1 cellular context compared by ENCODE assay signal in the genomic region with DNA sequence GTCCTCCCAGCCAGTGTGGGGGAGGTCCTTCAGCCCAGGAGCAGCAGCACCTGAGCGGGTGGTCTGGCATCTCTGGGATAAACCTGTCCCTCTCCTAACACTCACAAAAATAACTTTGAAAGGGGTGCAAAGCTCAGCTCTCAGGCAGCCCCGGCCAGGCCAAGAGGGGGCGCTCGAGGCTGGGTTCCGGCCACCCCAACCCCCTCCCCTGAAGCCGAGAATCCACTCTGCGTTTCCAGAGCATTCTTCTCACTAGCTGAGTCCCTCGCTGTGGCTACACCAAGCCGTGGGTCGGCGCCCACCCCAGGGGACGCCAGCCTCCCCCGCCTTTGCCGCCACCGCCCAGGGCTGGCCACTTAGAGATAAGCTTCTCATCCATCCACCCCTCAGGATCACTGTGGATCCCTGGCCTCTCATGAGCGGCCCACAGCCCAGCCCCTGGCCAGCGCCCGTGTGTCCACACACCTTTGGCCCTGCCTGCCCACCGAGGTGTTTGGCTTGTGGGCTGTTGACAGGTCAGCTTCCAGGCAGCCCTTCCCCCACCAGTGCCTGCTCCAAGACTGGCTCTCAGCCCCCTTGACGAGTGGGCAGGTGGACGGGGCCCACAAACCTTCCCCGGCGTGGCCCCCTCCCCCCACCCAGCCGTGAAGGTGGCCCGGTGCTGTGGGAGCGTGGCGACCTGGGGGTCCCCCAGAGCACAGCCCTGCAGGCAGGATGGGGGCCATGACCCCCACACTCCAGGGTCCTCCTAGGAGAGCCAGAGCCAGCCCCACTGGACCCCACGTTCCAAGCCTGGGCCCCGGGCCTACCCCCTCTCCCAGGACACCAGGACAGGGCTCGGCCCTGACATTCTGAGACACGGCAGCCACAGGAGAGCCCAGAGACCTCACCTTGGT.
TF ChIP-seq lines count a peak whose summit lies in the region.

No MANE protein-coding gene starts in this region.

TF ChIP-seq in K562, 482 proteins besides CTCF, POLR2A, EP300 and RAD21 (continued from another document):
- TF ChIP-seq, protein P1, sequence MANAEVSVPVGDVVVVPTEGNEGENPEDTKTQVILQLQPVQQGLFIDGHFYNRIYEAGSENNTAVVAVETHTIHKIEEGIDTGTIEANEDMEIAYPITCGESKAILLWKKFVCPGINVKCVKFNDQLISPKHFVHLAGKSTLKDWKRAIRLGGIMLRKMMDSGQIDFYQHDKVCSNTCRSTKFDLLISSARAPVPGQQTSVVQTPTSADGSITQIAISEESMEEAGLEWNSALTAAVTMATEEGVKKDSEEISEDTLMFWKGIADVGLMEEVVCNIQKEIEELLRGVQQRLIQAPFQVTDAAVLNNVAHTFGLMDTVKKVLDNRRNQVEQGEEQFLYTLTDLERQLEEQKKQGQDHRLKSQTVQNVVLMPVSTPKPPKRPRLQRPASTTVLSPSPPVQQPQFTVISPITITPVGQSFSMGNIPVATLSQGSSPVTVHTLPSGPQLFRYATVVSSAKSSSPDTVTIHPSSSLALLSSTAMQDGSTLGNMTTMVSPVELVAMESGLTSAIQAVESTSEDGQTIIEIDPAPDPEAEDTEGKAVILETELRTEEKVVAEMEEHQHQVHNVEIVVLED (CRISPR knock-in tag; IDR thresholded peaks at IDR 0.05), result no peak
- TF ChIP-seq CREBBP (IDR thresholded peaks at IDR 0.05; ENCODE audit: low read depth, low read length), result no peak
- no peak for TF ChIP-seq LARP7 (IDR thresholded peaks at IDR 0.05)
- no peak for TF ChIP-seq PTRF (tag; IDR thresholded peaks at IDR 0.05)
- 0 out of 2 replicates have a peak, but pooled peaks have one; percentile 47 for TF ChIP-seq ZNF766 (CRISPR knock-in tag; conservative IDR thresholded peaks at IDR 0.05)
- TF ChIP-seq MYC (IDR thresholded peaks at IDR 0.05; ENCODE audit: low read depth, low read length), result 0 out of 2 replicates have a peak, but pooled peaks have one; percentile 55
- TF ChIP-seq MYC (CRISPR knock-in tag; IDR thresholded peaks at IDR 0.05; ENCODE audit: borderline replicate concordance, low read depth), result no peak
- TF ChIP-seq CEBPB (tag; IDR thresholded peaks at IDR 0.05), result no peak
- TF ChIP-seq HDAC1 (IDR thresholded peaks at IDR 0.05), result peak in 1 of 2 experiments; percentile 85; a peak in 2 of 4 replicates
- TF ChIP-seq SP1 (CRISPR knock-in tag; IDR thresholded peaks at IDR 0.05), result peak; percentile 65
- peak; percentile 91 for TF ChIP-seq TCF3 (CRISPR knock-in tag; IDR thresholded peaks at IDR 0.05)
- no peak for TF ChIP-seq ZNF780A (CRISPR knock-in tag; IDR thresholded peaks at IDR 0.05)
- TF ChIP-seq, protein P2, sequence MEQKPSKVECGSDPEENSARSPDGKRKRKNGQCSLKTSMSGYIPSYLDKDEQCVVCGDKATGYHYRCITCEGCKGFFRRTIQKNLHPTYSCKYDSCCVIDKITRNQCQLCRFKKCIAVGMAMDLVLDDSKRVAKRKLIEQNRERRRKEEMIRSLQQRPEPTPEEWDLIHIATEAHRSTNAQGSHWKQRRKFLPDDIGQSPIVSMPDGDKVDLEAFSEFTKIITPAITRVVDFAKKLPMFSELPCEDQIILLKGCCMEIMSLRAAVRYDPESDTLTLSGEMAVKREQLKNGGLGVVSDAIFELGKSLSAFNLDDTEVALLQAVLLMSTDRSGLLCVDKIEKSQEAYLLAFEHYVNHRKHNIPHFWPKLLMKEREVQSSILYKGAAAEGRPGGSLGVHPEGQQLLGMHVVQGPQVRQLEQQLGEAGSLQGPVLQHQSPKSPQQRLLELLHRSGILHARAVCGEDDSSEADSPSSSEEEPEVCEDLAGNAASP (IDR thresholded peaks at IDR 0.05), result no peak
- TF ChIP-seq ARHGAP35 (IDR thresholded peaks at IDR 0.05; ENCODE audit: partially characterized antibody), result no peak
- peak in 1 of 2 experiments; percentile 55; a peak in 1 of 4 replicates for TF ChIP-seq TRIM24 (IDR thresholded peaks at IDR 0.05)
- peak; percentile 95; the same call in 1 of the 2 replicates for TF ChIP-seq GATAD2B (IDR thresholded peaks at IDR 0.05; ENCODE audit: borderline replicate concordance)
- TF ChIP-seq POLR2B (IDR thresholded peaks at IDR 0.05; ENCODE audit: low read depth, partially characterized antibody), result no peak
- TF ChIP-seq, protein P3, sequence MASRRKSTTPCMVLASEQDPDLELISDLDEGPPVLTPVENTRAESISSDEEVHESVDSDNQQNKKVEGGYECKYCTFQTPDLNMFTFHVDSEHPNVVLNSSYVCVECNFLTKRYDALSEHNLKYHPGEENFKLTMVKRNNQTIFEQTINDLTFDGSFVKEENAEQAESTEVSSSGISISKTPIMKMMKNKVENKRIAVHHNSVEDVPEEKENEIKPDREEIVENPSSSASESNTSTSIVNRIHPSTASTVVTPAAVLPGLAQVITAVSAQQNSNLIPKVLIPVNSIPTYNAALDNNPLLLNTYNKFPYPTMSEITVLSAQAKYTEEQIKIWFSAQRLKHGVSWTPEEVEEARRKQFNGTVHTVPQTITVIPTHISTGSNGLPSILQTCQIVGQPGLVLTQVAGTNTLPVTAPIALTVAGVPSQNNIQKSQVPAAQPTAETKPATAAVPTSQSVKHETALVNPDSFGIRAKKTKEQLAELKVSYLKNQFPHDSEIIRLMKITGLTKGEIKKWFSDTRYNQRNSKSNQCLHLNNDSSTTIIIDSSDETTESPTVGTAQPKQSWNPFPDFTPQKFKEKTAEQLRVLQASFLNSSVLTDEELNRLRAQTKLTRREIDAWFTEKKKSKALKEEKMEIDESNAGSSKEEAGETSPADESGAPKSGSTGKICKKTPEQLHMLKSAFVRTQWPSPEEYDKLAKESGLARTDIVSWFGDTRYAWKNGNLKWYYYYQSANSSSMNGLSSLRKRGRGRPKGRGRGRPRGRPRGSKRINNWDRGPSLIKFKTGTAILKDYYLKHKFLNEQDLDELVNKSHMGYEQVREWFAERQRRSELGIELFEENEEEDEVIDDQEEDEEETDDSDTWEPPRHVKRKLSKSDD (conservative IDR thresholded peaks at IDR 0.05; ENCODE audit: low read length), result no peak
- no peak for TF ChIP-seq ZBTB8A (IDR thresholded peaks at IDR 0.05; ENCODE audit: partially characterized antibody)
- no peak for TF ChIP-seq BCL6 (CRISPR knock-in tag; IDR thresholded peaks at IDR 0.05)
- TF ChIP-seq C11orf30 (IDR thresholded peaks at IDR 0.05; ENCODE audit: low read depth), result no peak
- no peak for TF ChIP-seq ZNF282 (CRISPR knock-in tag; IDR thresholded peaks at IDR 0.05)
- TF ChIP-seq TAF7 (tag; IDR thresholded peaks at IDR 0.05), result no peak; the same call in 1 of the 2 replicates
- no peak for TF ChIP-seq CBX1 (IDR thresholded peaks at IDR 0.05; ENCODE audit: low read depth)
- TF ChIP-seq ZNF184 (CRISPR knock-in tag; IDR thresholded peaks at IDR 0.05), result no peak
- TF ChIP-seq TEAD1 (CRISPR knock-in tag; IDR thresholded peaks at IDR 0.05), result no peak
- TF ChIP-seq, protein P4, sequence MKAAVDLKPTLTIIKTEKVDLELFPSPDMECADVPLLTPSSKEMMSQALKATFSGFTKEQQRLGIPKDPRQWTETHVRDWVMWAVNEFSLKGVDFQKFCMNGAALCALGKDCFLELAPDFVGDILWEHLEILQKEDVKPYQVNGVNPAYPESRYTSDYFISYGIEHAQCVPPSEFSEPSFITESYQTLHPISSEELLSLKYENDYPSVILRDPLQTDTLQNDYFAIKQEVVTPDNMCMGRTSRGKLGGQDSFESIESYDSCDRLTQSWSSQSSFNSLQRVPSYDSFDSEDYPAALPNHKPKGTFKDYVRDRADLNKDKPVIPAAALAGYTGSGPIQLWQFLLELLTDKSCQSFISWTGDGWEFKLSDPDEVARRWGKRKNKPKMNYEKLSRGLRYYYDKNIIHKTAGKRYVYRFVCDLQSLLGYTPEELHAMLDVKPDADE (conservative IDR thresholded peaks at IDR 0.05; ENCODE audit: control insufficient read depth, low read depth, low read length), result peak; percentile 61; the same call in 1 of the 2 replicates
- TF ChIP-seq BRF1 (IDR thresholded peaks at IDR 0.05; ENCODE audit: borderline replicate concordance, extremely low read depth, insufficient read length), result no peak
- TF ChIP-seq TCF7 (IDR thresholded peaks at IDR 0.05; ENCODE audit: borderline replicate concordance), result no peak
- TF ChIP-seq, protein P5, sequence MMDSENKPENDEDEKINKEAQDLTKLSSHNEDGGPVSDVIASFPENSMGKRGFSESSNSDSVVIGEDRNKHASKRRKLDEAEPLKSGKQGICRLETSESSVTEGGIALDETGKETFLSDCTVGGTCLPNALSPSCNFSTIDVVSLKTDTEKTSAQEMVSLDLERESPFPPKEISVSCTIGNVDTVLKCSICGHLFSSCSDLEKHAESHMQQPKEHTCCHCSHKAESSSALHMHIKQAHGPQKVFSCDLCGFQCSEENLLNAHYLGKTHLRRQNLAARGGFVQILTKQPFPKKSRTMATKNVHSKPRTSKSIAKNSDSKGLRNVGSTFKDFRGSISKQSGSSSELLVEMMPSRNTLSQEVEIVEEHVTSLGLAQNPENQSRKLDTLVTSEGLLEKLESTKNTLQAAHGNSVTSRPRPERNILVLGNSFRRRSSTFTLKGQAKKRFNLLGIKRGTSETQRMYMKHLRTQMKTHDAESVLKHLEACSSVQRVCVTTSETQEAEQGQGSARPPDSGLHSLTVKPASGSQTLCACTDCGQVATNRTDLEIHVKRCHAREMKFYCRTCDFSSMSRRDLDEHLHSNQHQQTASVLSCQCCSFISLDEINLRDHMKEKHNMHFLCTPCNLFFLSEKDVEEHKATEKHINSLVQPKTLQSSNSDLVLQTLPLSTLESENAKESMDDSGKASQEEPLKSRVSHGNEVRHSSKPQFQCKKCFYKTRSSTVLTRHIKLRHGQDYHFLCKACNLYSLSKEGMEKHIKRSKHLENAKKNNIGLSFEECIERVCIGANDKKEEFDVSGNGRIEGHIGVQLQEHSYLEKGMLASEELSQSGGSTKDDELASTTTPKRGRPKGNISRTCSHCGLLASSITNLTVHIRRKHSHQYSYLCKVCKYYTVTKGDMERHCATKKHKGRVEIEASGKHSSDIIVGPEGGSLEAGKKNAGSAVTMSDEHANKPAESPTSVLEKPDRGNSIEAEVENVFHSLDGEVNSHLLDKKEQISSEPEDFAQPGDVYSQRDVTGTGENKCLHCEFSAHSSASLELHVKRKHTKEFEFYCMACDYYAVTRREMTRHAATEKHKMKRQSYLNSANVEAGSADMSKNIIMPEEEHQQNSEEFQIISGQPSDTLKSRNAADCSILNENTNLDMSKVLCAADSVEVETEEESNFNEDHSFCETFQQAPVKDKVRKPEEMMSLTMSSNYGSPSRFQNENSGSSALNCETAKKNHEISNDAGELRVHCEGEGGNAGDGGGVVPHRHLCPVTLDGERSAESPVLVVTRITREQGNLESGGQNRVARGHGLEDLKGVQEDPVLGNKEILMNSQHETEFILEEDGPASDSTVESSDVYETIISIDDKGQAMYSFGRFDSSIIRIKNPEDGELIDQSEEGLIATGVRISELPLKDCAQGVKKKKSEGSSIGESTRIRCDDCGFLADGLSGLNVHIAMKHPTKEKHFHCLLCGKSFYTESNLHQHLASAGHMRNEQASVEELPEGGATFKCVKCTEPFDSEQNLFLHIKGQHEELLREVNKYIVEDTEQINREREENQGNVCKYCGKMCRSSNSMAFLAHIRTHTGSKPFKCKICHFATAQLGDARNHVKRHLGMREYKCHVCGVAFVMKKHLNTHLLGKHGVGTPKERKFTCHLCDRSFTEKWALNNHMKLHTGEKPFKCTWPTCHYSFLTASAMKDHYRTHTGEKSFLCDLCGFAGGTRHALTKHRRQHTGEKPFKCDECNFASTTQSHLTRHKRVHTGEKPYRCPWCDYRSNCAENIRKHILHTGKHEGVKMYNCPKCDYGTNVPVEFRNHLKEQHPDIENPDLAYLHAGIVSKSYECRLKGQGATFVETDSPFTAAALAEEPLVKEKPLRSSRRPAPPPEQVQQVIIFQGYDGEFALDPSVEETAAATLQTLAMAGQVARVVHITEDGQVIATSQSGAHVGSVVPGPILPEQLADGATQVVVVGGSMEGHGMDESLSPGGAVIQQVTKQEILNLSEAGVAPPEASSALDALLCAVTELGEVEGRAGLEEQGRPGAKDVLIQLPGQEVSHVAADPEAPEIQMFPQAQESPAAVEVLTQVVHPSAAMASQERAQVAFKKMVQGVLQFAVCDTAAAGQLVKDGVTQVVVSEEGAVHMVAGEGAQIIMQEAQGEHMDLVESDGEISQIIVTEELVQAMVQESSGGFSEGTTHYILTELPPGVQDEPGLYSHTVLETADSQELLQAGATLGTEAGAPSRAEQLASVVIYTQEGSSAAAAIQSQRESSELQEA (IDR thresholded peaks at IDR 0.05; ENCODE audit: low read depth), result no peak
- TF ChIP-seq, protein P6, sequence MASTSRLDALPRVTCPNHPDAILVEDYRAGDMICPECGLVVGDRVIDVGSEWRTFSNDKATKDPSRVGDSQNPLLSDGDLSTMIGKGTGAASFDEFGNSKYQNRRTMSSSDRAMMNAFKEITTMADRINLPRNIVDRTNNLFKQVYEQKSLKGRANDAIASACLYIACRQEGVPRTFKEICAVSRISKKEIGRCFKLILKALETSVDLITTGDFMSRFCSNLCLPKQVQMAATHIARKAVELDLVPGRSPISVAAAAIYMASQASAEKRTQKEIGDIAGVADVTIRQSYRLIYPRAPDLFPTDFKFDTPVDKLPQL (IDR thresholded peaks at IDR 0.05; ENCODE audit: extremely low read depth, insufficient read length), result no peak
- TF ChIP-seq CBX3 (IDR thresholded peaks at IDR 0.05; ENCODE audit: borderline replicate concordance in 1 of 2, low read length in 2 of 2), result peak in 1 of 2 experiments; percentile 21; a peak in 1 of 3 replicates
